8 cellular contexts compared by ENCODE assay signal in the genomic region with DNA sequence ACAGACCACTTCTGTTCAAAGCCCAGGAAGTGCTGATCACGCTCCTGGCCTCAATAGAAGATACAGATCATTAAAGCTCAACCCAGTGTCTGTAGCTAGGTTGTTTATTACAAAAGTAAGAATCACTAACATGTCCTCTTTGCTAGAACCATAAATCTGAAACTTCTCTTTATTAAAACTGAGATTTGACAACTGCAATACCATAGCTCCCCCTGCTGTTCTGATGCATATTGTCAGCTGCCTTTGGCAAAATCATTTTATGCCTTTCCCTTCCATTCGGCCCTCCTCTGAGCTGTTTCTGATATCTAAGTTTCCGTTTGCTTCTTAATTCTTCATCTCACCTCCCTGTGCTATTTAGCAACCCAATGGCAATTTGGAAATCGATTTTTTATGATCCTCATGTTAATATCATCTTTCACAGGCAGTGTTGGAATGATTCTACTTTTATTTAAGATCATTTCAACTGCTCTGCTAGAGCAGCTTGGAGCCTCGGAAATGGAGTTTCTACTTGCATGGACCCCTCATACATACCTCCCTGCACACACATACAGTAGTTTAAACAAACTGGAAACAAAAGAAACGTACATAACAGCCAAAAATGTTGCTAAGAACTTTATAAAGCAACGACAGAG.
A peak's percentile ranks its signal among the peaks of the same experiment; 100 is the strongest.
DNase-seq lines count a peak whose midpoint lies in the region; ATAC-seq, FAIRE-seq and TF ChIP-seq lines count a peak whose summit lies in the region.

No MANE protein-coding gene starts in this region.

- H3K36me3 ChIP-seq in K562 (ENCODE audit: control insufficient read depth, insufficient read depth, low read length) (no peaks in the 10 kb centered on the region), thyroid gland (no peaks in the 10 kb centered on the region)

- no peak overlapping the region for H2AFZ ChIP-seq in K562 (ENCODE audit: low read depth, low read length)

- H3K9me3 ChIP-seq in K562 (replicated peaks; ENCODE audit: control insufficient read depth, insufficient read depth, low read depth, low read length) (no peaks in the 10 kb centered on the region), thyroid gland (no peaks in the 10 kb centered on the region)

- BruUV-seq in K562 (replicated peaks; lab: Mats Ljungman, UMichigan): no TSS peak

- TF ChIP-seq CTCF in CD14-positive monocyte (IDR thresholded peaks at IDR 0.05) (peak; percentile 83), K562 (IDR thresholded peaks at IDR 0.05 in 2 of 3, conservative IDR thresholded peaks at IDR 0.05 in 1 of 3; ENCODE audit: insufficient read depth in 2 of 3, low read depth in 1 of 3, low read length in 3 of 3) (peak; percentile 61 to 88 (median 75)), thyroid gland (IDR thresholded peaks at IDR 0.05) (peak in 5 of 6 experiments; percentile 36 to 86 (median 69))

- in situ Hi-C loops in K562 (cut with MboI): loop anchor here (10.0 to 25.0 kb wide), 2 partner anchors 479 to 692 kb away; no protein-coding TSS in a partner anchor

- CTCF ChIA-PET in K562 (lab: Yijun Ruan, JAX; ENCODE audit: low intra/inter-chr PET ratio): interaction anchor here (0.6 to 1.7 kb wide), 5 partner anchors 456 to 941 kb away, joined by 3 to 11 read pairs (median 4); no protein-coding TSS in a partner anchor

- no peak for TF ChIP-seq EP300 in K562 (IDR thresholded peaks at IDR 0.05; ENCODE audit: low read length)

- peak; percentile 92 for FAIRE-seq in K562 (lab: Jason Lieb, UNC)

- no peaks in the 10 kb centered on the region for H3K79me2 ChIP-seq in K562 (ENCODE audit: control insufficient read depth, insufficient read depth, low read length)

- TF ChIP-seq POLR2A in K562 (conservative IDR thresholded peaks at IDR 0.05) (no peak), thyroid gland (IDR thresholded peaks at IDR 0.05) (no peak)

- no peak overlapping the region for H3K9ac ChIP-seq in K562 (ENCODE audit: insufficient read depth in 1 of 2, low read depth in 2 of 2, low read length in 2 of 2)

- H3K4me3 Mint-ChIP-seq in CD14-positive monocyte: peak overlapping the region in 1 of 2 donors; percentile 39

- H3K27ac Mint-ChIP-seq in CD14-positive monocyte: no peak overlapping the region

- H3K36me3 Mint-ChIP-seq in CD14-positive monocyte: no peaks in the 10 kb centered on the region

- H3K4me1 ChIP-seq in K562 (replicated peaks in 1 of 2; ENCODE audit: control insufficient read depth in 2 of 2, insufficient read depth in 2 of 2, low read length in 2 of 2) (no peaks in the 10 kb centered on the region), thyroid gland (no peaks in the 10 kb centered on the region)

- POLR2A ChIA-PET in K562 (lab: Yijun Ruan, JAX): interaction anchor here (0.6 kb wide), 1 partner anchor 310 kb away, joined by 3 read pairs; no protein-coding TSS in a partner anchor

- peaks cover 0 to 5% (median 0%) of the 10 kb centered on the region in 3 donors for H3K27me3 Mint-ChIP-seq in CD14-positive monocyte (ENCODE audit: low read depth in 3 of 3)

- H3K27ac ChIP-seq in K562 (ENCODE audit: extremely low read depth, low read depth, low read length) (no peak overlapping the region), thyroid gland (no peak overlapping the region)

- intact Hi-C loops in CD14-positive monocyte (cut with micrococcal nuclease) (loop anchor here (5.0 to 10.0 kb wide), 4 partner anchors 492 to 942 kb away; no protein-coding TSS in a partner anchor), K562 (cut with micrococcal nuclease) (loop anchor here (1.0 to 10.0 kb wide), 4 partner anchors 29 to 809 kb away; no protein-coding TSS in a partner anchor), left colon (cut with DNase I, micrococcal nuclease) (loop anchor here (5.0 to 10.0 kb wide), 4 partner anchors 489 to 939 kb away; no protein-coding TSS in a partner anchor), thyroid gland (cut with DNase I) (loop anchor here (5.0 to 10.0 kb wide), 3 partner anchors 492 to 939 kb away; no protein-coding TSS in a partner anchor)

- ATAC-seq in GM18511 (IDR thresholded peaks at IDR 0.05; ENCODE audit: unreplicated experiment) (peak; percentile 81), HG03064 (IDR thresholded peaks at IDR 0.05; ENCODE audit: low read depth, unreplicated experiment) (peak; percentile 72), K562 (peak; percentile 78), left colon (peak; percentile 34)

- H3K4me3 ChIP-seq in K562 (no peak overlapping the region), thyroid gland (replicated peaks in 1 of 3) (no peak overlapping the region)

- 3% methylated on average over 7 of the region's 7 CpGs for WGBS in K562 (ENCODE audit: insufficient coverage, low coverage, missing lambda C conversion rate)
- WGBS in thyroid gland, 2 donors: 35 to 39% methylated on average over 7 of the region's 7 CpGs

- H4K20me1 ChIP-seq in K562 (replicated peaks; ENCODE audit: control insufficient read depth, insufficient read depth, low read length): no peaks in the 10 kb centered on the region

- peaks cover 5% of the 10 kb centered on the region for H3K4me1 Mint-ChIP-seq in CD14-positive monocyte

- peak; percentile 95 to 96 for TF ChIP-seq RAD21 in K562 (CRISPR knock-in tag; conservative IDR thresholded peaks at IDR 0.05 in 1 of 2, IDR thresholded peaks at IDR 0.05 in 1 of 2)

- DNase-seq in CD14-positive monocyte (ENCODE audit: low spot score): no peak
- DNase-seq in NCI-H526 treated with DMSO at 0.1 percent for 48 hours (lab: John Stamatoyannopoulos, UW): peak; percentile 22
- peak; percentile 15 to 67 (median 26) for DNase-seq in K562 (ENCODE audit: extremely low read depth in 1 of 4, low spot score in 3 of 4)
- peak in 1 of 2 donors; percentile 27 for DNase-seq in left colon
- peak; percentile 37 to 43 for DNase-seq in thyroid gland
- no peak for DNase-seq in GF-D8 (lab: John Stamatoyannopoulos, UW)

- no peaks in the 10 kb centered on the region for H3K9me1 ChIP-seq in K562 (ENCODE audit: control insufficient read depth, insufficient read depth, low read length)

- H3K27me3 ChIP-seq in K562 (ENCODE audit: control insufficient read depth in 2 of 2, insufficient read depth in 2 of 2, low read length in 2 of 2): no peaks in the 10 kb centered on the region
- no peaks in the 10 kb centered on the region for H3K27me3 ChIP-seq in thyroid gland

- H3K4me2 ChIP-seq in K562 (ENCODE audit: insufficient read depth, low read length): no peak overlapping the region

- H3K9me3 Mint-ChIP-seq in CD14-positive monocyte: no peaks in the 10 kb centered on the region

TF ChIP-seq in K562, 482 proteins besides CTCF, POLR2A, EP300 and RAD21 (continues in another document):
- TF ChIP-seq ARID2 (IDR thresholded peaks at IDR 0.05): peak; percentile 64; the same call in 1 of the 2 replicates
- TF ChIP-seq RBBP5 (IDR thresholded peaks at IDR 0.05; ENCODE audit: borderline replicate concordance, insufficient read depth, low read length, poor library complexity, severe bottlenecking): no peak
- TF ChIP-seq CBX3 (IDR thresholded peaks at IDR 0.05; ENCODE audit: borderline replicate concordance in 1 of 2, low read length in 2 of 2): no peak
- peak; percentile 87 for TF ChIP-seq MEIS2 (IDR thresholded peaks at IDR 0.05; ENCODE audit: partially characterized antibody)
- TF ChIP-seq NFE2 (IDR thresholded peaks at IDR 0.05; ENCODE audit: low read depth): no peak
- TF ChIP-seq, protein P1, sequence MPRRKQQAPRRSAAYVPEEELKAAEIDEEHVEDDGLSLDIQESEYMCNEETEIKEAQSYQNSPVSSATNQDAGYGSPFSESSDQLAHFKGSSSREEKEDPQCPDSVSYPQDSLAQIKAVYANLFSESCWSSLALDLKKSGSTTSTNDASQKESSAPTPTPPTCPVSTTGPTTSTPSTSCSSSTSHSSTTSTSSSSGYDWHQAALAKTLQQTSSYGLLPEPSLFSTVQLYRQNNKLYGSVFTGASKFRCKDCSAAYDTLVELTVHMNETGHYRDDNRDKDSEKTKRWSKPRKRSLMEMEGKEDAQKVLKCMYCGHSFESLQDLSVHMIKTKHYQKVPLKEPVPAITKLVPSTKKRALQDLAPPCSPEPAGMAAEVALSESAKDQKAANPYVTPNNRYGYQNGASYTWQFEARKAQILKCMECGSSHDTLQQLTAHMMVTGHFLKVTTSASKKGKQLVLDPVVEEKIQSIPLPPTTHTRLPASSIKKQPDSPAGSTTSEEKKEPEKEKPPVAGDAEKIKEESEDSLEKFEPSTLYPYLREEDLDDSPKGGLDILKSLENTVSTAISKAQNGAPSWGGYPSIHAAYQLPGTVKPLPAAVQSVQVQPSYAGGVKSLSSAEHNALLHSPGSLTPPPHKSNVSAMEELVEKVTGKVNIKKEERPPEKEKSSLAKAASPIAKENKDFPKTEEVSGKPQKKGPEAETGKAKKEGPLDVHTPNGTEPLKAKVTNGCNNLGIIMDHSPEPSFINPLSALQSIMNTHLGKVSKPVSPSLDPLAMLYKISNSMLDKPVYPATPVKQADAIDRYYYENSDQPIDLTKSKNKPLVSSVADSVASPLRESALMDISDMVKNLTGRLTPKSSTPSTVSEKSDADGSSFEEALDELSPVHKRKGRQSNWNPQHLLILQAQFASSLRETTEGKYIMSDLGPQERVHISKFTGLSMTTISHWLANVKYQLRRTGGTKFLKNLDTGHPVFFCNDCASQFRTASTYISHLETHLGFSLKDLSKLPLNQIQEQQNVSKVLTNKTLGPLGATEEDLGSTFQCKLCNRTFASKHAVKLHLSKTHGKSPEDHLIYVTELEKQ (CRISPR knock-in tag; IDR thresholded peaks at IDR 0.05): no peak
- TF ChIP-seq, protein P2, sequence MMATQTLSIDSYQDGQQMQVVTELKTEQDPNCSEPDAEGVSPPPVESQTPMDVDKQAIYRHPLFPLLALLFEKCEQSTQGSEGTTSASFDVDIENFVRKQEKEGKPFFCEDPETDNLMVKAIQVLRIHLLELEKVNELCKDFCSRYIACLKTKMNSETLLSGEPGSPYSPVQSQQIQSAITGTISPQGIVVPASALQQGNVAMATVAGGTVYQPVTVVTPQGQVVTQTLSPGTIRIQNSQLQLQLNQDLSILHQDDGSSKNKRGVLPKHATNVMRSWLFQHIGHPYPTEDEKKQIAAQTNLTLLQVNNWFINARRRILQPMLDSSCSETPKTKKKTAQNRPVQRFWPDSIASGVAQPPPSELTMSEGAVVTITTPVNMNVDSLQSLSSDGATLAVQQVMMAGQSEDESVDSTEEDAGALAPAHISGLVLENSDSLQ (IDR thresholded peaks at IDR 0.05): peak; percentile 60
- TF ChIP-seq, protein P3, sequence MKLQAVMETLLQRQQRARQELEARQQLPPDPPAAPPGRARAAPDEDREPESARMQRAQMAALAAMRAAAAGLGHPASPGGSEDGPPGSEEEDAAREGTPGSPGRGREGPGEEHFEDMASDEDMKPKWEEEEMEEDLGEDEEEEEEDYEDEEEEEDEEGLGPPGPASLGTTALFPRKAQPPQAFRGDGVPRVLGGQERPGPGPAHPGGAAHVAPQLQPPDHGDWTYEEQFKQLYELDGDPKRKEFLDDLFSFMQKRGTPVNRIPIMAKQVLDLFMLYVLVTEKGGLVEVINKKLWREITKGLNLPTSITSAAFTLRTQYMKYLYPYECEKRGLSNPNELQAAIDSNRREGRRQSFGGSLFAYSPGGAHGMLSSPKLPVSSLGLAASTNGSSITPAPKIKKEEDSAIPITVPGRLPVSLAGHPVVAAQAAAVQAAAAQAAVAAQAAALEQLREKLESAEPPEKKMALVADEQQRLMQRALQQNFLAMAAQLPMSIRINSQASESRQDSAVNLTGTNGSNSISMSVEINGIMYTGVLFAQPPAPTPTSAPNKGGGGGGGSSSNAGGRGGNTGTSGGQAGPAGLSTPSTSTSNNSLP (IDR thresholded peaks at IDR 0.05; ENCODE audit: borderline replicate concordance, low read depth, low read length): peak; percentile 43; the same call in 1 of the 2 replicates

Comparison
In these comparisons a context has a peak if more than half of its experiments do, and no peak if none do; other contexts are left out.
1. DNase-seq: peak in NCI-H526 treated with DMSO at 0.1 percent for 48 hours (single experiment), K562 (4 of 4) and thyroid gland (2 of 2); none in CD14-positive monocyte (single experiment) and GF-D8 (single experiment).
2. Peak in every context shown above with its lines, with median percentiles within 50 percentile points of each other: CTCF ChIP-seq and ATAC-seq.